Comparison of ENCODE assay signal across 23 cellular contexts in genomic region chr3:144488927-144489326, GRCh38.
DNase-seq lines count a peak whose midpoint lies in the region; ATAC-seq and TF ChIP-seq lines count a peak whose summit lies in the region.
"Had no signal": no experiment of that assay in that cellular context is flagged by ENCODE, and none has a peak within 500 bp of the region (broad histone marks: within the 10 kb centered on the region; RNA-seq: fewer than 3 reads in every experiment).

No MANE protein-coding gene starts in this region.

- DNase-seq in PC-3 (no peak), dedifferentiated amniotic fluid mesenchymal stem cell (ENCODE audit: extremely low spot score) (peak; percentile 52)
- no peak for DNase-seq in activated T-cell treated with anti-CD3 and anti-CD28 coated beads, Interleukin-2, amount 50 U/mL, for 48 hours
- DNase-seq in activated naive CD8-positive, alpha-beta T cell treated with anti-CD3 and anti-CD28 coated beads, Interleukin-2, amount 50 U/mL, for 24 hours = no peak
- DNase-seq: 8988T; ACHN; BE2C; C1 segment of cervical spinal cord; CD4-positive, alpha-beta memory T cell; CD4-positive, CD25-positive, alpha-beta regulatory T cell; CD8-positive, alpha-beta memory T cell; COR-L47; DMS 273 treated with DMSO at 0.1 percent for 48 hours; DMS153; DMS53; DMS79; DND-41; EL; GDM1 had no signal

- H3K27ac ChIP-seq in PC-3 (ENCODE audit: low read length) = no peak overlapping the region
- H3K27ac ChIP-seq: BLaER1 had no signal

- no peaks in the 10 kb centered on the region for H3K27me3 Mint-ChIP-seq in activated naive CD8-positive, alpha-beta T cell treated with anti-CD3 and anti-CD28 coated beads, Interleukin-2, amount 50 U/mL, for 24 hours
- H3K27me3 Mint-ChIP-seq: CD4-positive, alpha-beta memory T cell; CD4-positive, CD25-positive, alpha-beta regulatory T cell; CD8-positive, alpha-beta memory T cell had no signal

- H3K9me3 ChIP-seq in PC-3 (ENCODE audit: low read length) = no peaks in the 10 kb centered on the region
- H3K9me3 ChIP-seq: BE2C, BLaER1 had no signal

- H3K79me2 ChIP-seq in PC-3 (ENCODE audit: low read length) = no peaks in the 10 kb centered on the region

- intact Hi-C loops in PC-3 (cut with micrococcal nuclease) = loop anchor here (10.0 kb wide), 1 partner anchor 276 kb away; no protein-coding TSS in a partner anchor

- no peaks in the 10 kb centered on the region for H4K20me1 ChIP-seq in PC-3 (ENCODE audit: low read length)
- H4K20me1 ChIP-seq: BLaER1 had no signal

- H3K4me3 ChIP-seq in PC-3 (ENCODE audit: low read length) = no peak overlapping the region
- H3K4me3 ChIP-seq: BLaER1, GM12878 had no signal

- no peak overlapping the region for H2AFZ ChIP-seq in PC-3 (ENCODE audit: low read length)

- H3K4me2 ChIP-seq in PC-3 (ENCODE audit: low read length) = no peak overlapping the region
- H3K4me2 ChIP-seq: BLaER1 had no signal

- H3K27ac Mint-ChIP-seq in activated naive CD8-positive, alpha-beta T cell treated with anti-CD3 and anti-CD28 coated beads, Interleukin-2, amount 50 U/mL, for 24 hours = no peak overlapping the region
- H3K27ac Mint-ChIP-seq: CD14-positive monocyte; CD4-positive, alpha-beta memory T cell; CD4-positive, CD25-positive, alpha-beta regulatory T cell; CD8-positive, alpha-beta memory T cell had no signal

- CTCF ChIA-PET in PC-3 (lab: Charles Lee) = interaction anchor here (0.6 kb wide), 1 partner anchor 65 kb away, joined by 7 read pairs; no protein-coding TSS in a partner anchor

- H3K27me3 ChIP-seq in PC-3 (ENCODE audit: low read length) = no peaks in the 10 kb centered on the region
- H3K27me3 ChIP-seq: BE2C, BLaER1 had no signal

- no peaks in the 10 kb centered on the region for H3K9me2 ChIP-seq in PC-3 (replicated peaks; ENCODE audit: low read length)

- H3F3A ChIP-seq in PC-3 (ENCODE audit: low read length, unreplicated experiment) = no peaks in the 10 kb centered on the region

- H3K4me3 Mint-ChIP-seq in activated naive CD8-positive, alpha-beta T cell treated with anti-CD3 and anti-CD28 coated beads, Interleukin-2, amount 50 U/mL, for 24 hours = no peak overlapping the region
- H3K4me3 Mint-ChIP-seq: CD14-positive monocyte; CD4-positive, alpha-beta memory T cell; CD4-positive, CD25-positive, alpha-beta regulatory T cell; CD8-positive, alpha-beta memory T cell had no signal

- no peaks in the 10 kb centered on the region for H3K9me3 Mint-ChIP-seq in activated naive CD8-positive, alpha-beta T cell treated with anti-CD3 and anti-CD28 coated beads, Interleukin-2, amount 50 U/mL, for 24 hours

- no TSS peak for BruUV-seq in PC-3 (replicated peaks; lab: Mats Ljungman, UMichigan)

- no peaks in the 10 kb centered on the region for H3K4me1 ChIP-seq in PC-3 (ENCODE audit: insufficient read depth, low read length)
- H3K4me1 ChIP-seq: BE2C had no signal

- no peaks in the 10 kb centered on the region for H3K36me3 Mint-ChIP-seq in activated naive CD8-positive, alpha-beta T cell treated with anti-CD3 and anti-CD28 coated beads, Interleukin-2, amount 50 U/mL, for 24 hours (ENCODE audit: low read depth)
- H3K36me3 Mint-ChIP-seq: CD14-positive monocyte; CD4-positive, alpha-beta memory T cell; CD4-positive, CD25-positive, alpha-beta regulatory T cell; CD8-positive, alpha-beta memory T cell had no signal

- TF ChIP-seq CTCF in PC-3 (conservative IDR thresholded peaks at IDR 0.05; ENCODE audit: low read depth, low read length) = no peak

- POLR2A ChIA-PET in PC-3 (lab: Charles Lee; ENCODE audit: unreplicated experiment) = no interaction called here

- ATAC-seq in PC-3 (peak; percentile 65), GM18909 (IDR thresholded peaks at IDR 0.05; ENCODE audit: poor library complexity, unreplicated experiment) (no peak)
- ATAC-seq in activated naive CD8-positive, alpha-beta T cell treated with anti-CD3 and anti-CD28 coated beads, Interleukin-2, amount 50 U/mL, for 24 hours = no peak
- ATAC-seq: GM12878 had no signal

- no peaks in the 10 kb centered on the region for H3K36me3 ChIP-seq in PC-3 (ENCODE audit: low read depth, low read length)
- H3K36me3 ChIP-seq: BE2C, BLaER1 had no signal

- H3K9ac ChIP-seq in PC-3 (ENCODE audit: low read length) = no peak overlapping the region
- H3K9ac ChIP-seq: BLaER1 had no signal

- H3K4me1 Mint-ChIP-seq in activated naive CD8-positive, alpha-beta T cell treated with anti-CD3 and anti-CD28 coated beads, Interleukin-2, amount 50 U/mL, for 24 hours = no peaks in the 10 kb centered on the region
- H3K4me1 Mint-ChIP-seq: CD14-positive monocyte; CD4-positive, alpha-beta memory T cell; CD4-positive, CD25-positive, alpha-beta regulatory T cell; CD8-positive, alpha-beta memory T cell had no signal
